Comparison of ENCODE assay signal across 15 cellular contexts in the genomic region with DNA sequence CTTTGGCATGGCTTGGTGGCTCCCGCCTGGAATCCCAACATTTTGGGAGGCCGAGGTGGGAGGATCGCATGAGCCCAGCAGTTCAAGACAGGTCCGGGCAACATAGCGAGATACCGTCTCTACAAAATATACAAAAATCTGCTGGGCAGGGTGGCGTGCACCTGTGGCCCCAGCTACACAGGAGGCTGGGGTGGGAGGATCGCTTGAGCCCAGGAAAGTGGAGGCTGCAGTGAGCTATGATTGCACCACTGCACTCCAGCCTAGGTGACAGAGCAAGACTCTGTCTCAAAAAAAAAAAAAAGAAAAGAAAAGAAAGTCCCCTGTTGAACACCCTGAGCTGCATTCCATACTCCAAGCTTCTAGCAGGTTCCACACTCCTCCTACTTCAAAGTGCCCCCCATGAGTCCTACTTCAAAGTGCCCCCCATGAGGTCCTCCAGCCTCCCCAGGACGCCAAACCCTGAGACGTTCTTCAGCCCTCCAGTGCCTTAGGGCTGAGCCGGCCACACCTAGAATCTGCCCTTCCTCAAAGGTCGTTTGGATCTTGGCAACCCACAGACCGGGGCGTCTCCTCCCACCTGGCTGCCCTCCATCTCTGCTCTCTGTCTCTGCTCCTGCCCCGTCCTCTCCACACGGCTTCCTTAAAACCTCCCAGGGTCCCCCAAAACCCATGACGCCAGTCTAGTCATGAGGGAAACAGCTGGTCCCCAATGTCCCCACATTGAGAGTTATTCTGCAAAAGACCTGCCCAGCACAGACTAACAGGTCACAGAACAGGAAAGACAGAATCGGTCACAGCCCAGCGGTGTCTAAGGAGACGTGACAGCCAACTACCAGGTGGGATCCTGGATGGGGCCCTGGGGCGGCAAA. TPM values are rescaled to one million over a fixed set of nuclear protein-coding genes. Genes with fewer than 3 reads are reported as not detected.
DNase-seq lines count a peak whose midpoint lies in the region; ATAC-seq, FAIRE-seq and TF ChIP-seq lines count a peak whose summit lies in the region.
"Had no signal": no experiment of that assay in that cellular context is flagged by ENCODE, and none has a peak within 500 bp of the region (broad histone marks: within the 10 kb centered on the region; RNA-seq: fewer than 3 reads in every experiment).

No MANE protein-coding gene starts in this region.

- H3K27me3 ChIP-seq in small intestine (ENCODE audit: control insufficient read depth in 2 of 2, insufficient read depth in 2 of 2, low read length in 2 of 2) (peaks cover 0 to 1% of the 10 kb centered on the region in 2 donors), smooth muscle cell (ENCODE audit: low read depth) (no peaks in the 10 kb centered on the region)

- TF ChIP-seq CTCF in RWPE1 (conservative IDR thresholded peaks at IDR 0.05; ENCODE audit: low read depth) (no peak), smooth muscle cell (IDR thresholded peaks at IDR 0.05; ENCODE audit: borderline replicate concordance, insufficient read depth, poor library complexity, severe bottlenecking) (no peak)

- H3K27ac ChIP-seq in RWPE1 (peak overlapping the region; percentile 52), small intestine (ENCODE audit: low read depth in 1 of 2, low read length in 1 of 2) (peak overlapping the region; percentile 81 to 86), smooth muscle cell (ENCODE audit: low read depth) (no peak overlapping the region)
- H3K27ac ChIP-seq: adrenal gland, dorsolateral prefrontal cortex, foreskin keratinocyte, WERI-Rb-1 had no signal

- no peaks in the 10 kb centered on the region for H4K20me1 ChIP-seq in smooth muscle cell (ENCODE audit: low read depth)

- peak; percentile 12 for DNase-seq in DMS53 treated with DMSO at 0.1 percent for 48 hours (lab: John Stamatoyannopoulos, UW; ENCODE audit: unreplicated experiment)
- DNase-seq in RWPE1 (ENCODE audit: low spot score) = no peak
- DNase-seq in left lobe of liver (ENCODE audit: low spot score) = peak; percentile 64
- DNase-seq in small intestine = peak; percentile 92
- no peak for DNase-seq in NCI-H226
- no peak for DNase-seq in activated T-cell treated with anti-CD3 and anti-CD28 coated beads, Interleukin-2, amount 50 U/mL, for 1 hour
- DNase-seq in smooth muscle cell (lab: John Stamatoyannopoulos, UW; ENCODE audit: unreplicated experiment) = no peak
- DNase-seq: adrenal gland; CD4-positive, alpha-beta T cell; dorsolateral prefrontal cortex; foreskin keratinocyte; NCI-H510A; SHP77 treated with DMSO at 0.1 percent for 48 hours; WERI-Rb-1 had no signal

- no peak overlapping the region for H3K9ac ChIP-seq in smooth muscle cell (ENCODE audit: low read depth)

- H3F3A ChIP-seq in smooth muscle cell (ENCODE audit: low read depth) = no peaks in the 10 kb centered on the region

- H3K9me3 ChIP-seq in small intestine (ENCODE audit: control insufficient read depth, low read depth) (no peaks in the 10 kb centered on the region), smooth muscle cell (replicated peaks; ENCODE audit: low read depth) (no peaks in the 10 kb centered on the region)
- H3K9me3 ChIP-seq: adrenal gland had no signal

- ATAC-seq in left lobe of liver (peak; percentile 53), HG03025 (IDR thresholded peaks at IDR 0.05; ENCODE audit: low FRiP score, unreplicated experiment) (no peak)
- ATAC-seq: foreskin keratinocyte had no signal

- H3K4me2 ChIP-seq in smooth muscle cell = no peak overlapping the region

- peak overlapping the region in 1 of 2 donors; percentile 33 for H3K4me3 ChIP-seq in small intestine (ENCODE audit: low read depth in 1 of 2, low read length in 2 of 2)
- no peak overlapping the region for H3K4me3 ChIP-seq in smooth muscle cell
- H3K4me3 ChIP-seq: adrenal gland, dorsolateral prefrontal cortex had no signal

- 24 to 37% (median 30%) methylated on average over 21 of the region's 21 CpGs for WGBS in small intestine, 3 donors
- WGBS in smooth muscle cell (ENCODE audit: low lambda C conversion rate) = 75% methylated on average over 20 of the region's 21 CpGs

- no peak overlapping the region for H2AFZ ChIP-seq in smooth muscle cell (ENCODE audit: low read depth)

- H3K36me3 ChIP-seq in small intestine (ENCODE audit: control insufficient read depth in 2 of 2, insufficient read depth in 2 of 2, low read length in 2 of 2) = no peaks in the 10 kb centered on the region
- H3K36me3 ChIP-seq in smooth muscle cell (ENCODE audit: low read depth) = no peaks in the 10 kb centered on the region
- H3K36me3 ChIP-seq: adrenal gland, WERI-Rb-1 had no signal

- H3K79me2 ChIP-seq in smooth muscle cell (ENCODE audit: low read depth) = no peaks in the 10 kb centered on the region

- no peak for FAIRE-seq in small intestine (lab: Jason Lieb, UNC)

- H3K4me1 ChIP-seq in small intestine (ENCODE audit: control insufficient read depth in 2 of 2, insufficient read depth in 1 of 2, low read depth in 1 of 2, low read length in 1 of 2) (peaks cover 0 to 6% of the 10 kb centered on the region in 2 donors), smooth muscle cell (ENCODE audit: low read depth) (no peaks in the 10 kb centered on the region)
- H3K4me1 ChIP-seq: adrenal gland, foreskin keratinocyte had no signal

- CTCF ChIA-PET in RWPE1 (lab: Yijun Ruan, JAX) = interaction anchor here (1.0 kb wide), 1 partner anchor 110 kb away, joined by 4 read pairs; no protein-coding TSS in a partner anchor

- POLR2A ChIA-PET in RWPE1 (lab: Yijun Ruan, JAX; ENCODE audit: low non-redundant PET) = interaction anchor here (0.7 kb wide), 1 partner anchor 44 kb away, joined by 5 read pairs; no protein-coding TSS in a partner anchor

RNA-seq across cellular contexts. Expression of a gene that starts 4.7 kb away (rescaled TPM):
- 28.8 TPM for total RNA-seq in left lobe of liver
- polyA plus RNA-seq in small intestine = 100 to 1,000 TPM in 2 of 3 donors, 10 to 100 TPM in 1; 74.5 to 385 (median 285) TPM
- 1.7 and 6.2 TPM in 2 replicates for total RNA-seq in smooth muscle cell
- polyA plus RNA-seq in smooth muscle cell = 1.2 and 9.0 TPM in 2 replicates
- total RNA-seq: foreskin keratinocyte had no signal
- polyA plus RNA-seq: foreskin keratinocyte had no signal

RNA-seq across cellular contexts. Expression of a gene that starts 12.6 kb away (rescaled TPM):
- 7.5 TPM for total RNA-seq in left lobe of liver
- polyA plus RNA-seq in small intestine = 10 to 100 TPM in 2 of 3 donors, 1 to 10 TPM in 1; 7.3 to 16.6 (median 10.5) TPM
- 8.2 and 13.2 TPM in 2 replicates for total RNA-seq in smooth muscle cell
- 27.2 and 29.9 TPM in 2 replicates for polyA plus RNA-seq in smooth muscle cell

RNA-seq across cellular contexts. Expression of a gene that starts 48.6 kb away (rescaled TPM):
- 18.6 TPM for total RNA-seq in left lobe of liver
- polyA plus RNA-seq in small intestine = 10 to 100 TPM; 13.1 to 20.8 (median 13.8) TPM
- total RNA-seq in smooth muscle cell = 7.7 and 16.1 TPM in 2 replicates
- 27.9 and 28.4 TPM in 2 replicates for polyA plus RNA-seq in smooth muscle cell

RNA-seq across cellular contexts. Expression of a gene that starts 49.6 kb away (rescaled TPM):
- total RNA-seq in left lobe of liver (56.0 TPM), smooth muscle cell (19.5 and 33.8 TPM in 2 replicates)
- polyA plus RNA-seq in small intestine (100 to 1,000 TPM in 2 of 3 donors, 10 to 100 TPM in 1; 96.2 to 170 (median 155) TPM), smooth muscle cell (60.8 and 64.4 TPM in 2 replicates)

RNA-seq across cellular contexts. Expression of a gene that starts 59.1 kb away (rescaled TPM):
- not detected for total RNA-seq in left lobe of liver
- polyA plus RNA-seq in small intestine = not detected
- total RNA-seq in smooth muscle cell = not detected in 2 replicates
- polyA plus RNA-seq in smooth muscle cell = not detected in 2 replicates
- total RNA-seq: adrenal gland; CD4-positive, alpha-beta T cell; foreskin keratinocyte had no signal
- polyA plus RNA-seq: adrenal gland, foreskin keratinocyte had no signal

Comparison
In these comparisons a context has a peak if more than half of its experiments do, and no peak if none do; other contexts are left out.
1. DNase-seq: peak in DMS53 treated with DMSO at 0.1 percent for 48 hours (single experiment), left lobe of liver (single experiment) and small intestine (single experiment); none in RWPE1 (single experiment), NCI-H226 (single experiment), activated T-cell treated with anti-CD3 and anti-CD28 coated beads, Interleukin-2, amount 50 U/mL, for 1 hour (single experiment) and smooth muscle cell (single experiment).